In the genomic region with DNA sequence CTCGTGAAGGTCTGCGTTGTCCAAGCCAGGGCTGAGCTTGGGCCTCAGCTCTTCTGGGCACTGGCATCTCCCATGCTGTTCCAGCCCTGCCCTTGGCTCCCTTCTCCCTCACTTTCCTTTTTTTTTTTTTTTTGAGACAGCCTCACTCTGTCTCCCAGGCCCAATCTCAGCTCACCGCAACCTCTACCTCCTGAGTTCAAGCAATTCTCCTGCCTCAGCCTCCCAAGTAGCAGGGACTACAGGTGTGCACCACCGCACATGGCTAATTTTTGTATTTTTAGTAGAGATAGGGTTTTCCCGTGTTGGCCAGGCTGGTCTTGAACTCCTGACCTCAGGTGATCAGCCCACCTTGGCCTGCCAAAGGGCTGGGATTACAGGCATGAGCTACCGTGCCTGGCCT, we compare ENCODE assay signal across 6 cellular contexts. TPM values are rescaled to one million over a fixed set of nuclear protein-coding genes. Genes with fewer than 3 reads are reported as not detected.
A peak's percentile ranks its signal among the peaks of the same experiment; 100 is the strongest.
DNase-seq lines count a peak whose midpoint lies in the region; ATAC-seq and TF ChIP-seq lines count a peak whose summit lies in the region.
"Not testable (repeated sequence)": the region's sequence is repeated elsewhere in the genome, so short reads cannot be mapped to it uniquely, and the experiment has no call there.
"Had no signal": no experiment of that assay in that cellular context is flagged by ENCODE, and none has a peak within 500 bp of the region (broad histone marks: within the 10 kb centered on the region; RNA-seq: fewer than 3 reads in every experiment).

No MANE protein-coding gene starts in this region.

- not testable (repeated sequence) for TF ChIP-seq CTCF in Panc1 (IDR thresholded peaks at IDR 0.05); liver (IDR thresholded peaks at IDR 0.05; ENCODE audit: low read depth, low read length, missing input control)

- not testable (repeated sequence) for TF ChIP-seq RAD21 in liver (IDR thresholded peaks at IDR 0.05)

- peaks cover 23% of the 10 kb centered on the region for H3K4me1 ChIP-seq in Panc1 (ENCODE audit: control insufficient read depth, insufficient read depth, low read length)
- H3K4me1 ChIP-seq in liver (ENCODE audit: control insufficient read depth in 4 of 4, insufficient read depth in 4 of 4, low read length in 3 of 4) = peaks cover 34 to 91% (median 73%) of the 10 kb centered on the region in 4 donors

- BruUV-seq in Panc1 (replicated peaks; lab: Mats Ljungman, UMichigan) = not testable (repeated sequence)

- POLR2A ChIA-PET in Panc1 (lab: Charles Lee) = interaction anchor here (0.7 kb wide), 2 partner anchors 14 to 133 kb away, joined by 4 to 6 read pairs; no protein-coding TSS in a partner anchor

- H3K27ac Mint-ChIP-seq in activated T-helper 17 cell treated with anti-CD3 and anti-CD28 coated beads, Interleukin-2, amount 50 U/mL, for 72 hours = peak overlapping the region; percentile 75

- H3K9me3 Mint-ChIP-seq in activated T-helper 17 cell treated with anti-CD3 and anti-CD28 coated beads, Interleukin-2, amount 50 U/mL, for 72 hours = not testable (repeated sequence)

- ATAC-seq in Panc1; activated T-helper 17 cell treated with anti-CD3 and anti-CD28 coated beads, Interleukin-2, amount 50 U/mL, for 72 hours (replicated peaks): not testable (repeated sequence)

- not testable (repeated sequence) for H3K9me3 ChIP-seq in Panc1 (ENCODE audit: control insufficient read depth, insufficient read depth, low read depth, low read length); liver (ENCODE audit: control insufficient read depth in 4 of 4, low read length in 3 of 4)

- peaks cover 14% of the 10 kb centered on the region for H3K4me1 Mint-ChIP-seq in activated T-helper 17 cell treated with anti-CD3 and anti-CD28 coated beads, Interleukin-2, amount 50 U/mL, for 72 hours

- H3K4me3 ChIP-seq in Panc1 (ENCODE audit: low read depth in 2 of 2, low read length in 2 of 2); liver (ENCODE audit: low read depth in 1 of 3, low read length in 3 of 3): not testable (repeated sequence)

- not testable (repeated sequence) for DNase-seq in Panc1 (ENCODE audit: low read depth, low spot score)

- not testable (repeated sequence) for H3K27me3 ChIP-seq in Panc1 (ENCODE audit: control insufficient read depth, insufficient read depth, low read length); liver (ENCODE audit: control insufficient read depth in 4 of 4, insufficient read depth in 4 of 4, low read length in 3 of 4)

- H3K36me3 ChIP-seq in Panc1 (ENCODE audit: control insufficient read depth, insufficient read depth, low read length) = not testable (repeated sequence)
- peaks cover 2 to 22% (median 15%) of the 10 kb centered on the region in 4 donors for H3K36me3 ChIP-seq in liver (ENCODE audit: control insufficient read depth in 4 of 4, insufficient read depth in 3 of 4, low read depth in 1 of 4, low read length in 3 of 4)

- in situ Hi-C loops in Panc1 (cut with HindIII; ENCODE audit: low pct_unique_long_range_greater_than_20kb, low sequenced_read_pairs) = not testable (repeated sequence)

- 78% methylated on average over 6 of the region's 6 CpGs for WGBS in liver

- peaks cover 65% of the 10 kb centered on the region for H3K36me3 Mint-ChIP-seq in activated T-helper 17 cell treated with anti-CD3 and anti-CD28 coated beads, Interleukin-2, amount 50 U/mL, for 72 hours (ENCODE audit: low read depth)

- 0 out of 2 replicates have a peak overlapping the region, but pooled peaks have one; percentile 17 for H3K27ac ChIP-seq in Panc1 (ENCODE audit: low read length)
- H3K27ac ChIP-seq in liver (ENCODE audit: low read depth in 1 of 2, low read length in 2 of 2) = peak overlapping the region; percentile 43 to 46

- H3K4me3 Mint-ChIP-seq in activated T-helper 17 cell treated with anti-CD3 and anti-CD28 coated beads, Interleukin-2, amount 50 U/mL, for 72 hours = not testable (repeated sequence)

- H3K27me3 Mint-ChIP-seq in activated T-helper 17 cell treated with anti-CD3 and anti-CD28 coated beads, Interleukin-2, amount 50 U/mL, for 72 hours = not testable (repeated sequence)

- CTCF ChIA-PET in Panc1 (lab: Charles Lee) = interaction anchor here (0.6 to 1.4 kb wide), 10 partner anchors 17 to 238 kb away, joined by 3 to 6 read pairs (median 4); no protein-coding TSS in a partner anchor

- H3K9ac ChIP-seq in liver (ENCODE audit: low read depth in 1 of 2, low read length in 2 of 2) = peak overlapping the region in 1 of 2 donors; percentile 3

- intact Hi-C loops in Panc1 (cut with micrococcal nuclease; ENCODE audit: unreplicated experiment) = not testable (repeated sequence)

RNA-seq across cellular contexts. Expression of a gene that starts 9.3 kb away (rescaled TPM):
- total RNA-seq in Panc1 (2021; ENCODE audit: unreplicated experiment) = 3.0 TPM
- polyA plus RNA-seq in Panc1 (2012; ENCODE audit: insufficient read length) = not detected
- total RNA-seq in activated T-helper 17 cell treated with anti-CD3 and anti-CD28 coated beads, Interleukin-2, amount 50 U/mL, for 72 hours = 10 to 100 TPM in 1 of 2 donors, 1 to 10 TPM in 1; 7.6 to 12.9 TPM
- under 1 TPM in 1 of 2 donors, not detected in 1; 0.33 TPM for total RNA-seq in liver
- under 1 TPM; 0.56 to 0.84 TPM for polyA plus RNA-seq in liver
- total RNA-seq: LHCN-M2 had no signal

RNA-seq across cellular contexts. Expression of a gene that starts 21.5 kb away (rescaled TPM):
- total RNA-seq in Panc1 (2021; ENCODE audit: unreplicated experiment) = 66.4 TPM
- polyA plus RNA-seq in Panc1 (2012; ENCODE audit: insufficient read length) = 51.5 TPM
- total RNA-seq in activated T-helper 17 cell treated with anti-CD3 and anti-CD28 coated beads, Interleukin-2, amount 50 U/mL, for 72 hours = 10 to 100 TPM; 81.1 to 96.4 TPM
- 10 to 100 TPM in 1 of 2 donors, 1 to 10 TPM in 1; 8.2 to 25.8 TPM for total RNA-seq in liver
- 10 to 100 TPM in 1 of 2 donors, 1 to 10 TPM in 1; 9.1 to 16.9 TPM for polyA plus RNA-seq in liver

RNA-seq across cellular contexts. Expression of a gene that starts 21.7 kb away (rescaled TPM):
- total RNA-seq in Panc1 (2021; ENCODE audit: unreplicated experiment) (0.59 TPM), liver (1 to 10 TPM in 1 of 2 donors, under 1 TPM in 1; 0.67 to 1.3 TPM)
- polyA plus RNA-seq in Panc1 (2012; ENCODE audit: insufficient read length) = 1.2 TPM
- 1 to 10 TPM; 1.5 to 5.6 TPM for total RNA-seq in activated T-helper 17 cell treated with anti-CD3 and anti-CD28 coated beads, Interleukin-2, amount 50 U/mL, for 72 hours
- under 1 TPM; 0.25 to 0.32 TPM for polyA plus RNA-seq in liver
- total RNA-seq: CD4-positive, CD25-positive, alpha-beta regulatory T cell; SJCRH30 had no signal

RNA-seq across cellular contexts. Expression of a gene that starts 25.4 kb away (rescaled TPM):
- total RNA-seq in Panc1 (2021; ENCODE audit: unreplicated experiment) (42.5 TPM), liver (10 to 100 TPM; 37.2 to 48.8 TPM)
- polyA plus RNA-seq in Panc1 (2012; ENCODE audit: insufficient read length) = 20.1 TPM
- 10 to 100 TPM; 48.3 to 50.7 TPM for total RNA-seq in activated T-helper 17 cell treated with anti-CD3 and anti-CD28 coated beads, Interleukin-2, amount 50 U/mL, for 72 hours
- polyA plus RNA-seq in liver = 10 to 100 TPM; 37.4 to 47.2 TPM

RNA-seq across cellular contexts. Expression of a gene that starts 37.8 kb away (rescaled TPM):
- 13.8 TPM for total RNA-seq in Panc1 (2021; ENCODE audit: unreplicated experiment)
- polyA plus RNA-seq in Panc1 (2012; ENCODE audit: insufficient read length) = 28.9 TPM
- total RNA-seq in activated T-helper 17 cell treated with anti-CD3 and anti-CD28 coated beads, Interleukin-2, amount 50 U/mL, for 72 hours = 10 to 100 TPM; 10.7 to 22.2 TPM
- 10 to 100 TPM in 1 of 2 donors, 1 to 10 TPM in 1; 6.7 to 13.1 TPM for total RNA-seq in liver
- polyA plus RNA-seq in liver = 10 to 100 TPM; 10.4 to 38.2 TPM
